In genomic region chr3:123028233-123028828, GRCh38 we compare ENCODE assay signal across 8 cellular contexts. TPM values are rescaled to one million over a fixed set of nuclear protein-coding genes. Genes with fewer than 3 reads are reported as not detected.
DNase-seq lines count a peak whose midpoint lies in the region; ATAC-seq and TF ChIP-seq lines count a peak whose summit lies in the region.

No MANE protein-coding gene starts in this region.

- no peaks in the 10 kb centered on the region for H3K36me3 Mint-ChIP-seq in Calu3 (ENCODE audit: insufficient read depth, unreplicated experiment)

- peaks cover 49% of the 10 kb centered on the region for H3K4me1 ChIP-seq in neuron (ENCODE audit: insufficient read depth, low read length)

- ATAC-seq in GM21447 (IDR thresholded peaks at IDR 0.05; ENCODE audit: unreplicated experiment) (no peak), HG02623 (IDR thresholded peaks at IDR 0.05; ENCODE audit: unreplicated experiment) (no peak)

- peaks cover 9% of the 10 kb centered on the region for H3K4me1 Mint-ChIP-seq in Calu3 (ENCODE audit: low read depth, unreplicated experiment)

- peak overlapping the region; percentile 91 for H2AFZ ChIP-seq in neuron (ENCODE audit: low read depth, low read length)

- intact Hi-C loops in Calu3 (cut with micrococcal nuclease; ENCODE audit: unreplicated experiment): loop anchor here (1.0 to 5.0 kb wide), 3 partner anchors 85 to 273 kb away; no protein-coding TSS in a partner anchor

- DNase-seq in Calu3: peak; percentile 22
- DNase-seq in HT-29 (ENCODE audit: low spot score): peak; percentile 55
- DNase-seq in NCI-H748 (lab: John Stamatoyannopoulos, UW; ENCODE audit: unreplicated experiment): peak; percentile 69
- DNase-seq in activated naive CD4-positive, alpha-beta T cell treated with anti-CD3 and anti-CD28 coated beads, Interleukin-2, amount 50 U/mL, for 16 hours: peak; percentile 12
- DNase-seq in globus pallidus (ENCODE audit: low spot score): peak; percentile 67

- peaks cover 39% of the 10 kb centered on the region for H3K27me3 Mint-ChIP-seq in Calu3 (ENCODE audit: unreplicated experiment)

- H3K36me3 ChIP-seq in neuron (ENCODE audit: insufficient read depth, low read length): peaks cover 24% of the 10 kb centered on the region

- H3K9me3 Mint-ChIP-seq in Calu3 (ENCODE audit: low read depth, unreplicated experiment): no peaks in the 10 kb centered on the region

- no peak overlapping the region for H3K27ac Mint-ChIP-seq in Calu3 (ENCODE audit: unreplicated experiment)

- peak overlapping the region; percentile 69 for H3K4me3 Mint-ChIP-seq in Calu3 (ENCODE audit: low read depth, unreplicated experiment)

- CTCF ChIA-PET in Calu3 (lab: Charles Lee): interaction anchor here (0.8 to 2.3 kb wide), 6 partner anchors 9 to 273 kb away, joined by 3 to 9 read pairs (median 5); no protein-coding TSS in a partner anchor

- TF ChIP-seq CTCF in Calu3 (IDR thresholded peaks at IDR 0.05; ENCODE audit: unreplicated experiment): peak; percentile 16

- no peaks in the 10 kb centered on the region for H3K27me3 ChIP-seq in neuron (ENCODE audit: insufficient read depth, low read length)

- H3K4me3 ChIP-seq in neuron (ENCODE audit: low read length): peak overlapping the region; percentile 97

- no TSS peak for BruUV-seq in Calu3 (replicated peaks; lab: Mats Ljungman, UMichigan)

- H3K9me3 ChIP-seq in neuron (ENCODE audit: low read length): peaks cover 11% of the 10 kb centered on the region

RNA-seq across cellular contexts. Expression of gene SEMA5B, which starts 0.8 kb away (rescaled TPM):
- not detected in 2 replicates for total RNA-seq in Calu3 (2022)
- total RNA-seq in HT-29 (2014; rRNA removed; shearing (Covaris generic)): not detected in 2 replicates

RNA-seq across cellular contexts. Expression of gene PDIA5, which starts 38.5 kb away (rescaled TPM):
- total RNA-seq in Calu3 (2022): 31.5 and 31.6 TPM in 2 replicates
- total RNA-seq in HT-29 (2014; rRNA removed; shearing (Covaris generic)): 18.5 and 22.8 TPM in 2 replicates

Comparison
In these comparisons a context has a peak if more than half of its experiments do, and no peak if none do; other contexts are left out.
1. DNase-seq: peak in every context shown above with its lines; median percentile 69 in NCI-H748; 67 in globus pallidus; 55 in HT-29; 22 in Calu3; 12 in activated naive CD4-positive, alpha-beta T cell treated with anti-CD3 and anti-CD28 coated beads, Interleukin-2, amount 50 U/mL, for 16 hours.